9 cellular contexts compared by ENCODE assay signal in the genomic region with DNA sequence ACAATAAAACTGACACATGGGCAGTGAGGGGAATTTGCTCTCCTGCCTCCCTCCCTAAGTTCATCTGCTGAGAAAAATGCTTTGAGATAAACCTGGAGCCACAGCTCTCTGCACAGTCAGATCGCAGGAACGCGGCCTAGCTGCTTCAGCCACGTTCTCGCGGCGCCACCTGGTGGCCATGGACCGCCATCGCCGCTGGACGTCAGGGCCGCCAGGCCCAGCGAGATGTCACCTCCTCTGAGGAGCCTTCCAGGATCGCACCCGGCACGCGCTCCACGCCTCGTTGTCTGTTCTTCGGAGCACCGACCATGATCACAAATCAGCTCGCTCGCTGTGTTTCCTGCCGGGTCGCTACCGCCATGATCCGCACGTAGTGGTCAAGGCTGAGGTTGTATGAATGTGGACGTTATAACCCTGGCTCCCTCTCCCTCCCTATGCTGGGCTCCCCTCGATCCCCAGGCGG. TPM values are rescaled to one million over a fixed set of nuclear protein-coding genes. Genes with fewer than 3 reads are reported as not detected.
DNase-seq lines count a peak whose midpoint lies in the region; ATAC-seq, FAIRE-seq and TF ChIP-seq lines count a peak whose summit lies in the region.
"Had no signal": no experiment of that assay in that cellular context is flagged by ENCODE, and none has a peak within 500 bp of the region (broad histone marks: within the 10 kb centered on the region; RNA-seq: fewer than 3 reads in every experiment).

No MANE protein-coding gene starts in this region.

- no peak overlapping the region for H3K27ac ChIP-seq in AG04450 (ENCODE audit: low read depth, low read length)
- H3K27ac ChIP-seq in GM23248 = no peak overlapping the region
- no peak overlapping the region for H3K27ac ChIP-seq in K562 (ENCODE audit: extremely low read depth, low read depth, low read length)

- H3K4me1 ChIP-seq in GM23248 (ENCODE audit: insufficient read depth) (no peaks in the 10 kb centered on the region), K562 (replicated peaks in 1 of 2; ENCODE audit: control insufficient read depth in 2 of 2, insufficient read depth in 2 of 2, low read length in 2 of 2) (no peaks in the 10 kb centered on the region; a peak in 2 of 5 replicates)

- TF ChIP-seq EP300 in K562 (IDR thresholded peaks at IDR 0.05; ENCODE audit: low read length) = no peak

- in situ Hi-C loops in GM23248 (cut with MboI) = loop anchor here (25.0 kb wide), 1 partner anchor 1037 kb away; no protein-coding TSS in a partner anchor
- in situ Hi-C loops in K562 (cut with MboI) = loop anchor here (25.0 kb wide), 1 partner anchor 1037 kb away; no protein-coding TSS in a partner anchor

- ATAC-seq in K562 (peak; percentile 77), HG02973 (IDR thresholded peaks at IDR 0.05; ENCODE audit: unreplicated experiment) (no peak)

- H2AFZ ChIP-seq in GM23248 (peak overlapping the region; percentile 11; the same call in 1 of the 2 replicates), K562 (ENCODE audit: low read depth, low read length) (no peak overlapping the region)

- H3K9me3 Mint-ChIP-seq in immature natural killer cell = peaks cover 0 to 10% (median under 1%) of the 10 kb centered on the region in 6 donors

- BruUV-seq in K562 (replicated peaks; lab: Mats Ljungman, UMichigan) = no TSS peak

- peaks cover 7 to 12% of the 10 kb centered on the region in 2 donors for H3K4me1 Mint-ChIP-seq in immature natural killer cell

- peaks cover 50% of the 10 kb centered on the region for H3K9me3 ChIP-seq in AG04450 (ENCODE audit: control insufficient read depth, insufficient read depth, low read length)
- H3K9me3 ChIP-seq in GM23248 (ENCODE audit: low read depth) = no peaks in the 10 kb centered on the region
- no peaks in the 10 kb centered on the region for H3K9me3 ChIP-seq in K562 (replicated peaks; ENCODE audit: control insufficient read depth, insufficient read depth, low read depth, low read length)

- no peaks in the 10 kb centered on the region for H3K36me3 Mint-ChIP-seq in immature natural killer cell

- peak; percentile 57 for FAIRE-seq in K562 (lab: Jason Lieb, UNC)

- WGBS in GM23248 (ENCODE audit: low coverage in 1 of 2, low lambda C conversion rate in 2 of 2, missing lambda C conversion rate in 2 of 2), 2 experiments = 5% methylated on average over 30 to 31 of the region's 31 CpGs
- 22% methylated on average over 27 of the region's 31 CpGs for WGBS in K562 (ENCODE audit: insufficient coverage, low coverage, missing lambda C conversion rate)

- no peaks in the 10 kb centered on the region for H3K9me2 ChIP-seq in GM23248 (ENCODE audit: insufficient read depth)

- H3K27me3 Mint-ChIP-seq in immature natural killer cell (ENCODE audit: low read depth in 3 of 3) = peaks cover 3 to 10% (median 5%) of the 10 kb centered on the region in 3 donors

- H3K9me1 ChIP-seq in K562 (ENCODE audit: control insufficient read depth, insufficient read depth, low read length) = no peaks in the 10 kb centered on the region

- intact Hi-C loops in K562 (cut with micrococcal nuclease) = loop anchor here (10.0 kb wide), 1 partner anchor 1024 kb away; no protein-coding TSS in a partner anchor

- TF ChIP-seq CTCF in AG04450 (IDR thresholded peaks at IDR 0.05; ENCODE audit: low read depth, low read length) = peak; percentile 26; the same call in 1 of the 2 replicates
- TF ChIP-seq CTCF in K562 (IDR thresholded peaks at IDR 0.05 in 2 of 3, conservative IDR thresholded peaks at IDR 0.05 in 1 of 3; ENCODE audit: insufficient read depth in 2 of 3, low read depth in 1 of 3, low read length in 3 of 3) = peak; percentile 71 to 81 (median 75)

- H3K4me3 ChIP-seq in AG04450 (ENCODE audit: low read depth, low read length) (no peak overlapping the region), GM23248 (no peak overlapping the region), K562 (no peak overlapping the region)

- no peak for TF ChIP-seq POLR2A in K562 (conservative IDR thresholded peaks at IDR 0.05)

- H3K4me3 Mint-ChIP-seq in immature natural killer cell = no peak overlapping the region

- H4K20me1 ChIP-seq in GM23248 (ENCODE audit: insufficient read depth) = no peaks in the 10 kb centered on the region
- no peaks in the 10 kb centered on the region for H4K20me1 ChIP-seq in K562 (replicated peaks; ENCODE audit: control insufficient read depth, insufficient read depth, low read length)

- H3K4me2 ChIP-seq in GM23248 (ENCODE audit: unreplicated experiment) = no peak overlapping the region
- no peak overlapping the region for H3K4me2 ChIP-seq in K562 (ENCODE audit: insufficient read depth, low read length)

- POLR2A ChIA-PET in AG04450 (lab: Yijun Ruan, JAX) (no interaction called here), K562 (lab: Yijun Ruan, JAX) (no interaction called here)

- TF ChIP-seq RAD21 in K562 (CRISPR knock-in tag; conservative IDR thresholded peaks at IDR 0.05 in 1 of 2, IDR thresholded peaks at IDR 0.05 in 1 of 2) = peak; percentile 47 to 85

- no peaks in the 10 kb centered on the region for H3K79me2 ChIP-seq in GM23248 (ENCODE audit: insufficient read depth)
- H3K79me2 ChIP-seq in K562 (ENCODE audit: control insufficient read depth, insufficient read depth, low read length) = no peaks in the 10 kb centered on the region

- no peak for DNase-seq in AG04450 (ENCODE audit: low read depth, low spot score)
- peak; percentile 86 for DNase-seq in GM23248
- DNase-seq in T1000 (lab: John Stamatoyannopoulos, UW) = peak; percentile 39
- DNase-seq in K562 (ENCODE audit: extremely low read depth in 1 of 4, low spot score in 3 of 4) = peak; percentile 49 to 69 (median 66)
- peak; percentile 29 to 39 (median 31) for DNase-seq in immature natural killer cell
- DNase-seq in stimulated activated CD4-positive, alpha-beta T cell treated with anti-CD3 and anti-CD28 coated beads, Interleukin-2, amount 100 ng/mL, for 4 hours (ENCODE audit: low read depth) = peak; percentile 15
- DNase-seq in NCI-H446 (lab: John Stamatoyannopoulos, UW) = no peak

- no peak overlapping the region for H3K27ac Mint-ChIP-seq in immature natural killer cell

- no peaks in the 10 kb centered on the region for H3K36me3 ChIP-seq in GM23248 (ENCODE audit: low read depth)
- H3K36me3 ChIP-seq in K562 (ENCODE audit: control insufficient read depth, insufficient read depth, low read length) = no peaks in the 10 kb centered on the region

- H3K27me3 ChIP-seq in AG04450 (ENCODE audit: control insufficient read depth, insufficient read depth, low read length) (no peaks in the 10 kb centered on the region), GM23248 (replicated peaks; ENCODE audit: insufficient read depth) (no peaks in the 10 kb centered on the region), K562 (ENCODE audit: control insufficient read depth in 2 of 2, insufficient read depth in 2 of 2, low read length in 2 of 2) (no peaks in the 10 kb centered on the region)

- no peak overlapping the region for H3K9ac ChIP-seq in GM23248
- H3K9ac ChIP-seq in K562 (ENCODE audit: insufficient read depth in 1 of 2, low read depth in 2 of 2, low read length in 2 of 2) = no peak overlapping the region

- CTCF ChIA-PET in AG04450 (lab: Charles Lee) = no interaction called here
- CTCF ChIA-PET in K562 (lab: Yijun Ruan, JAX; ENCODE audit: low intra/inter-chr PET ratio) = interaction anchor here (0.5 kb wide), 1 partner anchor 370 kb away, joined by 3 read pairs; no protein-coding TSS in a partner anchor

- no peaks in the 10 kb centered on the region for H3F3A ChIP-seq in GM23248 (ENCODE audit: insufficient read depth)

RNA-seq across cellular contexts. Expression of gene USP29, which starts 20.6 kb away (rescaled TPM):
- not detected in 2 replicates for polyA plus RNA-seq in AG04450 (2011; rRNA removed)
- polyA minus RNA-seq in AG04450 (2011; rRNA and poly(A)+ RNA removed) = not detected in 2 replicates
- not detected in 2 replicates for total RNA-seq in GM23248 (2014; rRNA removed; shearing (Covaris generic))
- not detected in 2 replicates for polyA plus RNA-seq in GM23248 (2016; fragmentation: Nextera tagmentation; extraction: Ambion mirVana)
- total RNA-seq in K562 (2011; cell fraction: chromatin; rRNA removed; ENCODE audit: low replicate concordance) = not detected in 2 replicates
- total RNA-seq in K562 (2011; cell fraction: nucleolus; rRNA removed) = not detected in 2 replicates
- total RNA-seq in K562 (2011; cell fraction: nucleoplasm; rRNA removed) = not detected in 2 replicates
- total RNA-seq in K562 (2014; rRNA removed) = not detected in 2 replicates
- not detected in 2 replicates for total RNA-seq in K562 (2014; rRNA removed; fragmentation: Illumina TruSeq; extraction: Trizol)
- not detected in 2 replicates for total RNA-seq in K562 (2015; rRNA removed; fragmentation: Illumina TruSeq; extraction: Trizol)
- not detected in 2 replicates for total RNA-seq in K562 (2021)
- polyA plus RNA-seq in K562 (2011; rRNA removed) = not detected in 2 replicates
- not detected in 2 replicates for polyA plus RNA-seq in K562 (2011; cell fraction: cytosol; rRNA removed)
- not detected in 2 replicates for polyA plus RNA-seq in K562 (2011; cell fraction: nucleus; rRNA removed)
- polyA plus RNA-seq in K562 (2012) = not detected in 2 replicates
- polyA plus RNA-seq in K562 (2014; fragmentation: Illumina TruSeq; extraction: Trizol) = not detected in 2 replicates
- not detected for polyA plus RNA-seq in K562 (2014; fragmentation: Nextera tagmentation; extraction: Ambion mirVana)
- polyA plus RNA-seq in K562 (2014; rRNA removed) = not detected in 2 replicates
- polyA minus RNA-seq in K562 (2011; rRNA and poly(A)+ RNA removed) = not detected in 2 replicates
- not detected in 2 replicates for polyA minus RNA-seq in K562 (2011; cell fraction: cytosol; rRNA and poly(A)+ RNA removed)
- polyA minus RNA-seq in K562 (2011; cell fraction: nucleus; rRNA and poly(A)+ RNA removed) = not detected in 2 replicates
- polyA plus RNA-seq in immature natural killer cell = not detected
- total RNA-seq: lower leg skin had no signal

RNA-seq across cellular contexts. Expression of gene ZIM3, which starts 45.8 kb away (rescaled TPM):
- polyA plus RNA-seq in AG04450 (2011; rRNA removed) (not detected in 2 replicates), GM23248 (2016; fragmentation: Nextera tagmentation; extraction: Ambion mirVana) (not detected in 2 replicates), K562 (2011; rRNA removed) (not detected in 2 replicates), K562 (2014; fragmentation: Illumina TruSeq; extraction: Trizol) (not detected in 2 replicates), K562 (2014; fragmentation: Nextera tagmentation; extraction: Ambion mirVana) (not detected), K562 (2014; rRNA removed) (not detected in 2 replicates), immature natural killer cell (not detected)
- polyA minus RNA-seq in AG04450 (2011; rRNA and poly(A)+ RNA removed) = not detected in 2 replicates
- not detected in 2 replicates for total RNA-seq in GM23248 (2014; rRNA removed; shearing (Covaris generic))
- not detected in 2 replicates for total RNA-seq in K562 (2011; cell fraction: chromatin; rRNA removed; ENCODE audit: low replicate concordance)
- not detected in 2 replicates for total RNA-seq in K562 (2011; cell fraction: nucleolus; rRNA removed)
- total RNA-seq in K562 (2011; cell fraction: nucleoplasm; rRNA removed) = not detected in 2 replicates
- total RNA-seq in K562 (2014; rRNA removed) (not detected in 2 replicates), K562 (2014; rRNA removed; fragmentation: Illumina TruSeq; extraction: Trizol) (not detected in 2 replicates), K562 (2015; rRNA removed; fragmentation: Illumina TruSeq; extraction: Trizol) (not detected in 2 replicates), K562 (2021) (not detected in 2 replicates)
- not detected in 2 replicates for polyA plus RNA-seq in K562 (2011; cell fraction: cytosol; rRNA removed)
- polyA plus RNA-seq in K562 (2011; cell fraction: nucleus; rRNA removed) = not detected in 2 replicates
- not detected in 2 replicates for polyA plus RNA-seq in K562 (2012)
- polyA minus RNA-seq in K562 (2011; rRNA and poly(A)+ RNA removed) = not detected in 2 replicates
- polyA minus RNA-seq in K562 (2011; cell fraction: cytosol; rRNA and poly(A)+ RNA removed) = not detected in 2 replicates
- polyA minus RNA-seq in K562 (2011; cell fraction: nucleus; rRNA and poly(A)+ RNA removed) = not detected in 2 replicates
- total RNA-seq: lower leg skin had no signal

Comparison
In these comparisons a context has a peak if more than half of its experiments do, and no peak if none do; other contexts are left out.
1. DNase-seq: peak in GM23248 (single experiment), T1000 (single experiment), K562 (4 of 4), immature natural killer cell (3 of 3) and stimulated activated CD4-positive, alpha-beta T cell treated with anti-CD3 and anti-CD28 coated beads, Interleukin-2, amount 100 ng/mL, for 4 hours (single experiment); none in AG04450 (single experiment) and NCI-H446 (0 of 2).